17 cellular contexts compared by ENCODE assay signal in the genomic region with DNA sequence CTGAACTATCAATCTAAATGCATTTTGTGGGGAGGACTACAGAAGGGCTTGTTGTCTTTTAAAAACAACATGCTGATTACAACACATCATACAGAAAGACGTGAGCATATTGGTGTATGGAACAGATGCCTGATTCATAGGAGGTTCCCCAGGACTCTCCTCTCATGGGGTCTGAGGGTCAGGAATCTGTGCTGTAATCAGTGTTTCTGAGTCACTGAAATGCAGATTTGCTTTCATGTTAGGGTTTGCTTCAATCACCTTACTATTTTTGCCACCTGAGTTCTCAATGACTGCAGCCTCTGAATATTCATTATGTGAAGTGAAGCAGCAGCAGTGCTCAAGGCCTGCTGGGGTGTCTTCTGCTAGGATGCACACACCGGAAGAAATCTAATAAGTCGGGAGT. TPM values are rescaled to one million over a fixed set of nuclear protein-coding genes. Genes with fewer than 3 reads are reported as not detected.
DNase-seq lines count a peak whose midpoint lies in the region; ATAC-seq and TF ChIP-seq lines count a peak whose summit lies in the region.
"Had no signal": no experiment of that assay in that cellular context is flagged by ENCODE, and none has a peak within 500 bp of the region (broad histone marks: within the 10 kb centered on the region; RNA-seq: fewer than 3 reads in every experiment).

No MANE protein-coding gene starts in this region.

- H3K27ac ChIP-seq in RWPE2 (ENCODE audit: poor library complexity, severe bottlenecking), result no peak overlapping the region
- peak overlapping the region; percentile 78 for H3K27ac ChIP-seq in cingulate gyrus (ENCODE audit: low read depth, low read length)
- no peak overlapping the region for H3K27ac ChIP-seq in mesendoderm (ENCODE audit: low read depth, low read length)
- H3K27ac ChIP-seq: prostate gland had no signal

- no peaks in the 10 kb centered on the region for H3K36me3 ChIP-seq in RWPE2 (ENCODE audit: low read depth)
- H3K36me3 ChIP-seq in mesendoderm (ENCODE audit: control insufficient read depth, insufficient read depth, low read length), result no peaks in the 10 kb centered on the region
- H3K36me3 ChIP-seq: cardiac muscle cell, prostate gland had no signal

- H2BK15ac ChIP-seq in mesendoderm (replicated peaks; ENCODE audit: low read depth), result no peak overlapping the region

- no peak overlapping the region for H3K18ac ChIP-seq in mesendoderm (ENCODE audit: low read length)

- H3K4ac ChIP-seq in mesendoderm (ENCODE audit: low read depth, low read length), result no peak overlapping the region

- H3K23ac ChIP-seq in mesendoderm (ENCODE audit: low read length), result no peak overlapping the region

- H3K9ac ChIP-seq in mesendoderm (ENCODE audit: low read length), result no peak overlapping the region

- no peak overlapping the region for H4K8ac ChIP-seq in mesendoderm (ENCODE audit: low read depth, low read length)

- H2AK5ac ChIP-seq in mesendoderm (ENCODE audit: low read length), result no peak overlapping the region

- H2BK120ac ChIP-seq in mesendoderm (ENCODE audit: low read depth, low read length), result no peak overlapping the region

- no peak overlapping the region for H4K5ac ChIP-seq in mesendoderm (ENCODE audit: low read length)

- H3K79me1 ChIP-seq in mesendoderm (ENCODE audit: low read length), result no peaks in the 10 kb centered on the region

- peak; percentile 54 for DNase-seq in COLO829 (ENCODE audit: low spot score)
- no peak for DNase-seq in RWPE2 (ENCODE audit: low spot score)
- peak; percentile 51 for DNase-seq in mesendoderm
- DNase-seq in KBM-7, result no peak
- DNase-seq: activated T-cell treated with anti-CD3 and anti-CD28 coated beads, Interleukin-2, amount 50 U/mL, for 1 hour; GOT3; left ventricle myocardium superior; NCI-H146; NCI-H510A treated with DMSO at 0.1 percent for 48 hours; stimulated activated naive CD8-positive, alpha-beta T cell treated with anti-CD3 and anti-CD28 coated beads, Interleukin-15, amount 100 ng/mL, for 72 hours; SW 1271 had no signal

- H3K4me3 ChIP-seq in RWPE2 (ENCODE audit: severe bottlenecking), result no peak overlapping the region
- H3K4me3 ChIP-seq in mesendoderm (ENCODE audit: low read length), result no peak overlapping the region
- H3K4me3 ChIP-seq: cardiac muscle cell, prostate gland had no signal

- H3K79me2 ChIP-seq in mesendoderm (ENCODE audit: control insufficient read depth, insufficient read depth, low read length), result no peaks in the 10 kb centered on the region

- no peaks in the 10 kb centered on the region for H3K9me3 ChIP-seq in RWPE2 (ENCODE audit: severe bottlenecking)
- H3K9me3 ChIP-seq: prostate gland had no signal

- WGBS in mesendoderm (ENCODE audit: extremely low coverage, insufficient coverage, low lambda C conversion rate), result no CpG with 5 or more reads among the region's 3 CpGs

- H2BK5ac ChIP-seq in mesendoderm (ENCODE audit: low read length), result no peak overlapping the region

- ATAC-seq in RWPE2 (ENCODE audit: low read depth), result peak; percentile 70; the same call in 2 of the 3 replicates
- no peak for ATAC-seq in HG02938 (IDR thresholded peaks at IDR 0.05; ENCODE audit: unreplicated experiment)
- no peak for ATAC-seq in HG03108 (IDR thresholded peaks at IDR 0.05; ENCODE audit: unreplicated experiment)
- ATAC-seq in GM21515 (IDR thresholded peaks at IDR 0.05; ENCODE audit: unreplicated experiment), result no peak
- ATAC-seq: left ventricle myocardium superior; stimulated activated naive CD8-positive, alpha-beta T cell treated with anti-CD3 and anti-CD28 coated beads, Interleukin-15, amount 100 ng/mL, for 72 hours had no signal

- peaks cover 5% of the 10 kb centered on the region for H3K4me1 ChIP-seq in RWPE2 (ENCODE audit: insufficient read depth, poor library complexity, severe bottlenecking)
- H3K4me1 ChIP-seq in mesendoderm (ENCODE audit: control insufficient read depth, low read depth, low read length), result peaks cover 5% of the 10 kb centered on the region
- H3K4me1 ChIP-seq: prostate gland had no signal

- H3K56ac ChIP-seq in mesendoderm (ENCODE audit: low read length), result no peak overlapping the region

- TF ChIP-seq CTCF in RWPE2 (IDR thresholded peaks at IDR 0.05; ENCODE audit: poor library complexity, severe bottlenecking), result no peak

- H3K27me3 ChIP-seq in RWPE2 (ENCODE audit: insufficient read depth, poor library complexity, severe bottlenecking) (no peaks in the 10 kb centered on the region), mesendoderm (ENCODE audit: insufficient read depth, low read length, poor library complexity) (no peaks in the 10 kb centered on the region)
- H3K27me3 ChIP-seq: cardiac muscle cell had no signal

- in situ Hi-C loops in KBM-7 (cut with MboI; ENCODE audit: low pct_unique_long_range_greater_than_20kb, low sequenced_read_pairs), result no loop called here

- H3K4me2 ChIP-seq in mesendoderm (ENCODE audit: low read length), result no peak overlapping the region

RNA-seq across cellular contexts. Expression of a gene that starts 0.6 kb away (rescaled TPM):
- 41.0 TPM for polyA plus RNA-seq in mesendoderm (2013, experiment 1 of 2)
- polyA plus RNA-seq in mesendoderm (2013, experiment 2 of 2), result 39.0 TPM

Comparison
In these comparisons a context has a peak if more than half of its experiments do, and no peak if none do; other contexts are left out.
1. DNase-seq: peak in COLO829 (single experiment) and mesendoderm (single experiment); none in RWPE2 (single experiment) and KBM-7 (single experiment).